10 cellular contexts compared by ENCODE assay signal in the genomic region with DNA sequence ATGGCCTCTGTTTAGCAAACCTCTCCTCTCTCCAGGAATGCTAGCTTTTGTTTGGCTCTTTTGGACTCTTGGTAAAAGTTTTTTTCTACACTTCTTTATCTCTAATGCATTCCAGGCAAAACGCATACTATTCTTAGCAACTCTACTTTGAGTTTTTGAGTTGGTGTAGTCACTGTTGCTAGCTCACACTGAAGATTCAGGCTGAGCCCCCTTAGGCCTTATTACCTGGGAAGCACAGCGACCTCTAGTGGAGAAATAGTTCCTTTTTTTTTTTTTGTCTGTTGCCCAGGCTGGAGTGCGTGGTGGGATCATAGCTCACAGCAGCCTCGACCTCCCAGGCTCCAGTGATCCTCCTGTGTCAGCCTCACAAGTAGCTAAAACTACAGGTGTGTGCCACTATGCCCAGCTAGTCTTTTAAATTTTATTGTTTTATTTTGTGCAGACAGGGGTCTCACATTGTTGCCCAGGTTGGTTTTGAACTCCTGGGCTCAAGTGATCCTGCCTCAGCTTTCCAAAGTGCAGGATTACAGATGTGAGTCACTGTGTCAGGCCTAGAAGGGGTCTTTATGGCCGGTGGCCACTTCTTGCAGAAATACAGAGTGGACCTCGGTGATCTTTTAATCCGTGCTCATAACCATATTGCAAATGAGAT.
DNase-seq lines count a peak whose midpoint lies in the region; ATAC-seq and TF ChIP-seq lines count a peak whose summit lies in the region.
"Had no signal": no experiment of that assay in that cellular context is flagged by ENCODE, and none has a peak within 500 bp of the region (broad histone marks: within the 10 kb centered on the region; RNA-seq: fewer than 3 reads in every experiment).

No MANE protein-coding gene starts in this region.

- peak; percentile 60 for ATAC-seq in GM21390 (IDR thresholded peaks at IDR 0.05; ENCODE audit: unreplicated experiment)
- ATAC-seq: naive thymus-derived CD8-positive, alpha-beta T cell; T-cell had no signal

- no peak overlapping the region for H3K4me3 ChIP-seq in thyroid gland (replicated peaks in 1 of 3)

- H3K4me1 Mint-ChIP-seq in Calu3 (ENCODE audit: low read depth, unreplicated experiment): peaks cover 7% of the 10 kb centered on the region
- H3K4me1 Mint-ChIP-seq in immature natural killer cell: no peaks in the 10 kb centered on the region
- no peaks in the 10 kb centered on the region for H3K4me1 Mint-ChIP-seq in activated CD4-positive, alpha-beta memory T cell treated with anti-CD3 and anti-CD28 coated beads for 36 hours (ENCODE audit: low read depth)
- H3K4me1 Mint-ChIP-seq: naive thymus-derived CD8-positive, alpha-beta T cell; T-cell had no signal

- H3K36me3 Mint-ChIP-seq in Calu3 (ENCODE audit: insufficient read depth, unreplicated experiment): no peaks in the 10 kb centered on the region
- no peaks in the 10 kb centered on the region for H3K36me3 Mint-ChIP-seq in immature natural killer cell
- H3K36me3 Mint-ChIP-seq in activated CD4-positive, alpha-beta memory T cell treated with anti-CD3 and anti-CD28 coated beads for 36 hours: no peaks in the 10 kb centered on the region
- H3K36me3 Mint-ChIP-seq: naive thymus-derived CD8-positive, alpha-beta T cell; T-cell had no signal

- CTCF ChIA-PET in Calu3 (lab: Charles Lee): interaction anchor here (0.5 to 2.0 kb wide), 9 partner anchors 8 to 98 kb away, joined by 3 to 18 read pairs (median 4); no protein-coding TSS in a partner anchor
- CTCF ChIA-PET in activated CD4-positive, alpha-beta memory T cell treated with anti-CD3 and anti-CD28 coated beads for 36 hours (lab: Charles Lee): interaction anchor here (0.5 to 4.6 kb wide), 53 partner anchors 9 to 1947 kb away, joined by 3 to 75 read pairs (median 4); no protein-coding TSS in a partner anchor

- H3K27ac Mint-ChIP-seq in Calu3 (ENCODE audit: unreplicated experiment) (no peak overlapping the region), immature natural killer cell (no peak overlapping the region)
- no peak overlapping the region for H3K27ac Mint-ChIP-seq in activated CD4-positive, alpha-beta memory T cell treated with anti-CD3 and anti-CD28 coated beads for 36 hours
- H3K27ac Mint-ChIP-seq: T-cell had no signal

- H3K4me3 Mint-ChIP-seq in Calu3 (ENCODE audit: low read depth, unreplicated experiment): no peak overlapping the region
- H3K4me3 Mint-ChIP-seq in immature natural killer cell: no peak overlapping the region
- H3K4me3 Mint-ChIP-seq in activated CD4-positive, alpha-beta memory T cell treated with anti-CD3 and anti-CD28 coated beads for 36 hours: no peak overlapping the region
- H3K4me3 Mint-ChIP-seq: naive thymus-derived CD8-positive, alpha-beta T cell; T-cell had no signal

- H3K27ac ChIP-seq in thyroid gland: no peak overlapping the region

- POLR2A ChIA-PET in activated CD4-positive, alpha-beta memory T cell treated with anti-CD3 and anti-CD28 coated beads for 36 hours (lab: Charles Lee): no interaction called here

- no peaks in the 10 kb centered on the region for H3K9me3 Mint-ChIP-seq in Calu3 (ENCODE audit: low read depth, unreplicated experiment)
- no peaks in the 10 kb centered on the region for H3K9me3 Mint-ChIP-seq in immature natural killer cell
- no peaks in the 10 kb centered on the region for H3K9me3 Mint-ChIP-seq in activated CD4-positive, alpha-beta memory T cell treated with anti-CD3 and anti-CD28 coated beads for 36 hours
- H3K9me3 Mint-ChIP-seq: naive thymus-derived CD8-positive, alpha-beta T cell; T-cell had no signal

- 43 to 50% methylated on average over 7 of the region's 7 CpGs for WGBS in thyroid gland, 2 donors

- TF ChIP-seq POLR2A in thyroid gland (IDR thresholded peaks at IDR 0.05): no peak

- BruUV-seq in Calu3 (replicated peaks; lab: Mats Ljungman, UMichigan): no TSS peak

- DNase-seq in Calu3 (no peak), NCI-H1694 treated with DMSO at 0.1 percent for 48 hours (lab: John Stamatoyannopoulos, UW) (peak; percentile 36), amniotic epithelial cell (ENCODE audit: low read depth) (peak; percentile 66), immature natural killer cell (peak; percentile 28 to 43 (median 31)), thyroid gland (peak in 1 of 2 donors; percentile 14), posterior cingulate gyrus (no peak)
- DNase-seq in activated CD4-positive, alpha-beta memory T cell treated with anti-CD3 and anti-CD28 coated beads for 36 hours: no peak

- H3K27me3 Mint-ChIP-seq in Calu3 (ENCODE audit: unreplicated experiment): no peaks in the 10 kb centered on the region
- H3K27me3 Mint-ChIP-seq in immature natural killer cell (ENCODE audit: low read depth in 3 of 3): peaks cover 1 to 3% (median 2%) of the 10 kb centered on the region in 3 donors
- peaks cover 25% of the 10 kb centered on the region for H3K27me3 Mint-ChIP-seq in activated CD4-positive, alpha-beta memory T cell treated with anti-CD3 and anti-CD28 coated beads for 36 hours

- no peaks in the 10 kb centered on the region for H3K9me3 ChIP-seq in thyroid gland

- intact Hi-C loops in Calu3 (cut with micrococcal nuclease; ENCODE audit: unreplicated experiment) (loop anchor here (2.0 kb wide), 1 partner anchor 98 kb away; no protein-coding TSS in a partner anchor), thyroid gland (cut with DNase I) (no loop called here), posterior cingulate gyrus (cut with DNase I) (no loop called here)
- intact Hi-C loops in activated CD4-positive, alpha-beta memory T cell treated with anti-CD3 and anti-CD28 coated beads for 36 hours (cut with micrococcal nuclease): loop anchor here (1.0 kb wide), 1 partner anchor 99 kb away; no protein-coding TSS in a partner anchor

- peak; percentile 27 for TF ChIP-seq CTCF in Calu3 (IDR thresholded peaks at IDR 0.05; ENCODE audit: unreplicated experiment)
- peak; percentile 41 to 69 (median 58) for TF ChIP-seq CTCF in thyroid gland (IDR thresholded peaks at IDR 0.05)

- no peaks in the 10 kb centered on the region for H3K27me3 ChIP-seq in thyroid gland

- H3K4me1 ChIP-seq in thyroid gland: peaks cover 4 to 14% of the 10 kb centered on the region in 2 donors

- no peaks in the 10 kb centered on the region for H3K36me3 ChIP-seq in thyroid gland

Comparison
In these comparisons a context has a peak if more than half of its experiments do, and no peak if none do; other contexts are left out.
1. DNase-seq: peak in NCI-H1694 treated with DMSO at 0.1 percent for 48 hours (single experiment), amniotic epithelial cell (single experiment) and immature natural killer cell (3 of 3); none in Calu3 (single experiment), activated CD4-positive, alpha-beta memory T cell treated with anti-CD3 and anti-CD28 coated beads for 36 hours (single experiment) and posterior cingulate gyrus (0 of 10).
2. intact Hi-C loops: an anchor here in Calu3 (2.0 kb wide) and activated CD4-positive, alpha-beta memory T cell treated with anti-CD3 and anti-CD28 coated beads for 36 hours (1.0 kb wide); none called in thyroid gland and posterior cingulate gyrus.